24 cellular contexts compared by ENCODE assay signal in the genomic region with DNA sequence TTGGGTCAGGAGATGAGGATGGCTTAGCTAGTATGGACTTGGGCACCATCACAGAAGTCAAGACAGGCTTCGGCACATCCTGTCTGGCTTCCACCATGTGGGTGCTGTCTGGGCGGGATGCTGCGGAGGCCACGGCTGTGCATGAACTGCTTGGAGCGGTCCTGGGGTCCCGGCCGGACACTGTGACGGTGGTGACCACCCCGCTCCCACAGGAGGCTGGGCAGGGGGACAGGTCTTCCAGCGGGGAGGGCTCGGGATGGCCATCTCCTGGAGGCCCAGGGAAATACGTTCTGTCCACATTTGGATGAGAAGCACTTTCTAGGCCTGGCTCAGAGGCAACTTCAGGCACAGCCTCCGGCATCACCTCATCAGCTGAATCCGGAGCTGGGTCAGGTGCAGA. TPM values are rescaled to one million over a fixed set of nuclear protein-coding genes. Genes with fewer than 3 reads are reported as not detected.
DNase-seq lines count a peak whose midpoint lies in the region; ATAC-seq, FAIRE-seq and TF ChIP-seq lines count a peak whose summit lies in the region.
"Had no signal": no experiment of that assay in that cellular context is flagged by ENCODE, and none has a peak within 500 bp of the region (broad histone marks: within the 10 kb centered on the region; RNA-seq: fewer than 3 reads in every experiment).

No MANE protein-coding gene starts in this region.

- H3K36me3 Mint-ChIP-seq in endothelial cell (ENCODE audit: low read depth, unreplicated experiment) (peaks cover 39% of the 10 kb centered on the region), natural killer cell (peaks cover 7% of the 10 kb centered on the region)

- H4K20me1 ChIP-seq in DOHH2 (ENCODE audit: control insufficient read depth, insufficient read depth, low read depth, low read length) (no peaks in the 10 kb centered on the region), OCI-LY3 (ENCODE audit: insufficient read depth, low read length) (no peaks in the 10 kb centered on the region)

- H3K4me3 Mint-ChIP-seq in endothelial cell (ENCODE audit: unreplicated experiment) (no peak overlapping the region), natural killer cell (no peak overlapping the region)
- H3K4me3 Mint-ChIP-seq: activated CD4-positive, alpha-beta T cell treated with anti-CD3 and anti-CD28 coated beads, Interleukin-2, amount 10 ng/mL, durations not matched to agents 24 days and 14 days; activated naive CD8-positive, alpha-beta T cell treated with anti-CD3 and anti-CD28 coated beads for 36 hours; activated T-cell treated with anti-CD3 and anti-CD28 coated beads, Interleukin-2, amount 50 U/mL, for 4 hours; neural crest cell; stimulated activated effector memory CD8-positive, alpha-beta T cell treated with anti-CD3 and anti-CD28 coated beads, Interleukin-12 subunit alpha, Interleukin-12 subunit beta, amount 100 ng/mL, for 72 hours had no signal

- peak in 1 of 2 experiments; percentile 31 for DNase-seq in A549 (ENCODE audit: low read depth in 1 of 2, low spot score in 1 of 2)
- no peak for DNase-seq in endothelial cell (ENCODE audit: low spot score)
- no peak for DNase-seq in activated CD4-positive, CD25-positive, alpha-beta regulatory T cell treated with anti-CD3 and anti-CD28 coated beads, Interleukin-2, amount 50 U/mL, for 72 hours
- DNase-seq in natural killer cell, result no peak
- DNase-seq: activated CD4-positive, alpha-beta T cell treated with anti-CD3 and anti-CD28 coated beads, Interleukin-2, amount 10 ng/mL, durations not matched to agents 24 days and 14 days; activated naive CD8-positive, alpha-beta T cell treated with anti-CD3 and anti-CD28 coated beads for 36 hours; activated T-cell treated with anti-CD3 and anti-CD28 coated beads, Interleukin-2, amount 50 U/mL, for 4 hours; effector CD8-positive, alpha-beta T cell; hippocampal formation; NCI-H1930; OCI-M1; SJCRH30; stimulated activated CD4-positive, alpha-beta T cell treated with anti-CD3 and anti-CD28 coated beads, Interleukin-12 subunit alpha, Interleukin-12 subunit beta, amount 100 ng/mL, for 4 hours had no signal

- POLR2A ChIA-PET in A549 (lab: Yijun Ruan, JAX), result no interaction called here

- H3K9ac ChIP-seq in OCI-LY3 (ENCODE audit: low read length), result no peak overlapping the region

- no peak for TF ChIP-seq EP300 in A549 (IDR thresholded peaks at IDR 0.05)

- H3K4me1 Mint-ChIP-seq in endothelial cell (ENCODE audit: unreplicated experiment) (peaks cover 15% of the 10 kb centered on the region), natural killer cell (peaks cover 12 to 14% of the 10 kb centered on the region in 2 donors)

- H3F3A ChIP-seq in DOHH2 (ENCODE audit: control insufficient read depth, insufficient read depth), result no peaks in the 10 kb centered on the region; the same call in 1 of the 2 replicates

- FAIRE-seq in A549 (lab: Jason Lieb, UNC), result no peak
- FAIRE-seq: D721Med, G401.6, GM12891 had no signal

- H3K27me3 ChIP-seq in DOHH2 (ENCODE audit: control insufficient read depth, low read length), result no peaks in the 10 kb centered on the region
- H3K27me3 ChIP-seq in OCI-LY3 (ENCODE audit: low read depth, low read length), result no peaks in the 10 kb centered on the region
- H3K27me3 ChIP-seq: SJCRH30 had no signal

- H3K36me3 ChIP-seq in DOHH2 (ENCODE audit: control insufficient read depth, low read length), result peaks cover 97% of the 10 kb centered on the region
- H3K36me3 ChIP-seq in OCI-LY3 (replicated peaks; ENCODE audit: low read depth, low read length), result peaks cover 74% of the 10 kb centered on the region

- no peak for TF ChIP-seq POLR2A in A549 (IDR thresholded peaks at IDR 0.05; ENCODE audit: low read length)

- H3K27ac ChIP-seq in A549 (no peak overlapping the region), DOHH2 (ENCODE audit: low read depth, low read length) (no peak overlapping the region), OCI-LY3 (ENCODE audit: low read length) (no peak overlapping the region)
- H3K27ac ChIP-seq: SJCRH30, thoracic aorta had no signal

- H3K4me3 ChIP-seq in A549, result no peak overlapping the region
- H3K4me3 ChIP-seq in DOHH2 (ENCODE audit: low read length), result no peak overlapping the region
- no peak overlapping the region for H3K4me3 ChIP-seq in OCI-LY3 (ENCODE audit: low read length)
- H3K4me3 ChIP-seq: SJCRH30, thoracic aorta had no signal

- H3K27ac Mint-ChIP-seq in endothelial cell (ENCODE audit: unreplicated experiment), result no peak overlapping the region
- no peak overlapping the region for H3K27ac Mint-ChIP-seq in natural killer cell
- H3K27ac Mint-ChIP-seq: activated naive CD8-positive, alpha-beta T cell treated with anti-CD3 and anti-CD28 coated beads for 36 hours; stimulated activated effector memory CD8-positive, alpha-beta T cell treated with anti-CD3 and anti-CD28 coated beads, Interleukin-12 subunit alpha, Interleukin-12 subunit beta, amount 100 ng/mL, for 72 hours had no signal

- intact Hi-C loops in natural killer cell (cut with micrococcal nuclease), result no loop called here

- ATAC-seq in A549 (peak; percentile 45 to 62; a peak in 4 of 6 replicates), GM21529 (IDR thresholded peaks at IDR 0.05; ENCODE audit: unreplicated experiment) (no peak), HG02763 (IDR thresholded peaks at IDR 0.05; ENCODE audit: unreplicated experiment) (no peak), natural killer cell (no peak)
- ATAC-seq: activated T-cell treated with anti-CD3 and anti-CD28 coated beads, Interleukin-2, amount 50 U/mL, for 4 hours; stimulated activated effector memory CD8-positive, alpha-beta T cell treated with anti-CD3 and anti-CD28 coated beads, Interleukin-12 subunit alpha, Interleukin-12 subunit beta, amount 100 ng/mL, for 72 hours had no signal

- H3K4me2 ChIP-seq in A549 (no peak overlapping the region), DOHH2 (ENCODE audit: low read length) (no peak overlapping the region), OCI-LY3 (ENCODE audit: low read length) (no peak overlapping the region)

- WGBS in A549 (ENCODE audit: missing lambda C conversion rate), result 94% methylated on average over 13 of the region's 14 CpGs

- H3K4me1 ChIP-seq in A549 (no peaks in the 10 kb centered on the region), DOHH2 (ENCODE audit: control insufficient read depth, low read length) (no peaks in the 10 kb centered on the region), OCI-LY3 (ENCODE audit: low read length) (peaks cover 7% of the 10 kb centered on the region)

- H3K9me3 Mint-ChIP-seq in endothelial cell (ENCODE audit: unreplicated experiment), result no peaks in the 10 kb centered on the region
- H3K9me3 Mint-ChIP-seq in natural killer cell, result no peaks in the 10 kb centered on the region
- H3K9me3 Mint-ChIP-seq: activated CD4-positive, alpha-beta T cell treated with anti-CD3 and anti-CD28 coated beads, Interleukin-2, amount 10 ng/mL, durations not matched to agents 24 days and 14 days; activated naive CD8-positive, alpha-beta T cell treated with anti-CD3 and anti-CD28 coated beads for 36 hours; activated T-cell treated with anti-CD3 and anti-CD28 coated beads, Interleukin-2, amount 50 U/mL, for 4 hours; neural crest cell; stimulated activated effector memory CD8-positive, alpha-beta T cell treated with anti-CD3 and anti-CD28 coated beads, Interleukin-12 subunit alpha, Interleukin-12 subunit beta, amount 100 ng/mL, for 72 hours had no signal

- H3K9me3 ChIP-seq in A549 (no peaks in the 10 kb centered on the region), DOHH2 (ENCODE audit: control insufficient read depth, insufficient read depth, low read length) (no peaks in the 10 kb centered on the region), OCI-LY3 (ENCODE audit: insufficient read depth, low read length) (no peaks in the 10 kb centered on the region)
- H3K9me3 ChIP-seq: SJCRH30, thoracic aorta had no signal

- TF ChIP-seq RAD21 in A549 (conservative IDR thresholded peaks at IDR 0.05 in 1 of 2, IDR thresholded peaks at IDR 0.05 in 1 of 2), result no peak

- no peaks in the 10 kb centered on the region for H3K79me2 ChIP-seq in DOHH2 (ENCODE audit: control insufficient read depth, low read length)
- H3K79me2 ChIP-seq in OCI-LY3 (ENCODE audit: low read length), result peaks cover 7% of the 10 kb centered on the region

- TF ChIP-seq CTCF in A549 (IDR thresholded peaks at IDR 0.05) (no peak), DOHH2 (IDR thresholded peaks at IDR 0.05; ENCODE audit: low read depth, low read length, poor library complexity, severe bottlenecking) (peak; percentile 10), OCI-LY3 (IDR thresholded peaks at IDR 0.05; ENCODE audit: low read depth, low read length) (peak; percentile 14; the same call in 1 of the 2 replicates), endothelial cell (IDR thresholded peaks at IDR 0.05; ENCODE audit: unreplicated experiment) (peak; percentile 29), natural killer cell (IDR thresholded peaks at IDR 0.05) (no peak)

- CTCF ChIA-PET in A549 (lab: Yijun Ruan, JAX), result interaction anchor here (0.7 to 12.2 kb wide), 13 partner anchors 9 to 115 kb away, joined by 3 to 121 read pairs (median 6); a partner anchor contains a TSS

- no peak overlapping the region for H2AFZ ChIP-seq in OCI-LY3 (ENCODE audit: low read depth, low read length)

- H3K27me3 Mint-ChIP-seq in endothelial cell (ENCODE audit: unreplicated experiment) (peaks cover 5% of the 10 kb centered on the region), natural killer cell (ENCODE audit: low read depth in 2 of 2) (no peaks in the 10 kb centered on the region)
- H3K27me3 Mint-ChIP-seq: activated CD4-positive, alpha-beta T cell treated with anti-CD3 and anti-CD28 coated beads, Interleukin-2, amount 10 ng/mL, durations not matched to agents 24 days and 14 days; activated naive CD8-positive, alpha-beta T cell treated with anti-CD3 and anti-CD28 coated beads for 36 hours had no signal

- no peaks in the 10 kb centered on the region for H3K9me2 ChIP-seq in DOHH2 (replicated peaks; ENCODE audit: control insufficient read depth, low read length)

RNA-seq across cellular contexts. Expression of a gene that starts 32.1 kb away (rescaled TPM):
- polyA plus RNA-seq in A549 (2011; rRNA removed) (7.1 and 7.3 TPM in 2 replicates), A549 (2017; fragmentation: RNase III; extraction: RNeasy Plus Mini Kit Qiagen cat#74134 plus additional on column Dnase treatment) (5.1 to 6.1 TPM (median 5.6 TPM) in 3 replicates)
- 3.6 and 3.8 TPM in 2 replicates for polyA plus RNA-seq in A549 (2012; cell fraction: cytosol; rRNA removed)
- 2.2 and 3.4 TPM in 2 replicates for polyA plus RNA-seq in A549 (2012; cell fraction: nucleus; rRNA removed)
- polyA minus RNA-seq in A549 (2011; rRNA and poly(A)+ RNA removed), result 2.0 and 2.9 TPM in 2 replicates
- total RNA-seq in endothelial cell (ENCODE audit: unreplicated experiment) (30.9 TPM), natural killer cell (1 to 10 TPM; 5.1 to 8.0 (median 6.4) TPM)

RNA-seq across cellular contexts. Expression of a gene that starts 32.6 kb away (rescaled TPM):
- 12.6 and 15.3 TPM in 2 replicates for polyA plus RNA-seq in A549 (2011; rRNA removed)
- 7.0 and 8.3 TPM in 2 replicates for polyA plus RNA-seq in A549 (2012; cell fraction: cytosol; rRNA removed)
- 30.1 and 39.5 TPM in 2 replicates for polyA plus RNA-seq in A549 (2012; cell fraction: nucleus; rRNA removed)
- 14.8 to 16.2 TPM (median 15.4 TPM) in 3 replicates for polyA plus RNA-seq in A549 (2017; fragmentation: RNase III; extraction: RNeasy Plus Mini Kit Qiagen cat#74134 plus additional on column Dnase treatment)
- polyA minus RNA-seq in A549 (2011; rRNA and poly(A)+ RNA removed), result 21.1 and 23.1 TPM in 2 replicates
- total RNA-seq in endothelial cell (ENCODE audit: unreplicated experiment), result 61.0 TPM
- 100 to 1,000 TPM in 1 of 3 donors, 10 to 100 TPM in 2; 79.5 to 116 (median 83.4) TPM for total RNA-seq in natural killer cell

RNA-seq across cellular contexts. Expression of a gene that starts 44.2 kb away (rescaled TPM):
- polyA plus RNA-seq in A549 (2011; rRNA removed) (24.5 and 25.0 TPM in 2 replicates), A549 (2017; fragmentation: RNase III; extraction: RNeasy Plus Mini Kit Qiagen cat#74134 plus additional on column Dnase treatment) (18.6 to 19.2 TPM (median 19.0 TPM) in 3 replicates)
- polyA plus RNA-seq in A549 (2012; cell fraction: cytosol; rRNA removed), result 15.3 and 16.0 TPM in 2 replicates
- 13.1 and 19.2 TPM in 2 replicates for polyA plus RNA-seq in A549 (2012; cell fraction: nucleus; rRNA removed)
- 21.9 and 24.0 TPM in 2 replicates for polyA minus RNA-seq in A549 (2011; rRNA and poly(A)+ RNA removed)
- total RNA-seq in endothelial cell (ENCODE audit: unreplicated experiment) (45.0 TPM), natural killer cell (10 to 100 TPM; 45.1 to 60.1 (median 53.1) TPM)

RNA-seq across cellular contexts. Expression of a gene that starts 58.8 kb away (rescaled TPM):
- polyA plus RNA-seq in A549 (2011; rRNA removed) (0.05 TPM in 1 of 2 replicates, not detected in the other), A549 (2017; fragmentation: RNase III; extraction: RNeasy Plus Mini Kit Qiagen cat#74134 plus additional on column Dnase treatment) (not detected in 3 replicates)
- 0.01 TPM in 1 of 2 replicates, not detected in the other for polyA plus RNA-seq in A549 (2012; cell fraction: cytosol; rRNA removed)
- 0.06 and 0.13 TPM in 2 replicates for polyA plus RNA-seq in A549 (2012; cell fraction: nucleus; rRNA removed)
- polyA minus RNA-seq in A549 (2011; rRNA and poly(A)+ RNA removed), result 0.73 TPM in 1 of 2 replicates, not detected in the other
- total RNA-seq in endothelial cell (ENCODE audit: unreplicated experiment) (7.0 TPM), natural killer cell (10 to 100 TPM; 22.3 to 24.0 (median 23.8) TPM)
- total RNA-seq: M059J had no signal

Comparison
In these comparisons a context has a peak if more than half of its experiments do, and no peak if none do; other contexts are left out.
1. ATAC-seq: peak in A549 (2 of 2); none in GM21529 (single experiment), HG02763 (single experiment) and natural killer cell (0 of 3).
2. CTCF ChIP-seq: peak in DOHH2 (single experiment), OCI-LY3 (single experiment) and endothelial cell (single experiment); none in A549 (single experiment) and natural killer cell (single experiment).